Comparison of ENCODE assay signal across 14 cellular contexts in the genomic region with DNA sequence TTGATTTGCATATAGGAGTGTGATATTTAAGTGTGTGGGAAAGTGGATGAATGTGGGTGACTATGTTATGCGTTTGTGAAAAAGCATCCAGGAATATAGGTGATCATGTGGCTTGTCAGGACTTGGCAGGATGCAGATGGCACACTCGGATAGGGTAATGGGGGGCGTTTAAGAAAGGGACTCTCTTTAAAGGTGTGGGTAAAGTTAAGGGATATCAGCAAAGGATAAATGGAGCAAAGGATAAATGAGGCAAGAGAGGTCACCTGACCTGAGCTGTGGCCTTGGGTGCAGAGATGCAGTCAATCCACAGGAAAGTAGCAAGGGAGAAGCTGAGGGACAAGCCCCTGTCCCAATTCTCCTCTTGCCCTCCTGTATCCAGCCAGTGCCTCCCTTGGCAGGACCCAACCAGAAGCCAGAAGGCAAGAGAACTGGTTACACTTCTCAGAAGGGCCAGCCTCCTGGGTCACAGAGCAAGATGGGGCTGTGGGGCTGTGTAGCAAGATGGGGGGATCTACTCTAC. TPM values are rescaled to one million over a fixed set of nuclear protein-coding genes. Genes with fewer than 3 reads are reported as not detected.
DNase-seq lines count a peak whose midpoint lies in the region; ATAC-seq and FAIRE-seq lines count a peak whose summit lies in the region.
"Had no signal": no experiment of that assay in that cellular context is flagged by ENCODE, and none has a peak within 500 bp of the region (broad histone marks: within the 10 kb centered on the region; RNA-seq: fewer than 3 reads in every experiment).

No MANE protein-coding gene starts in this region.

- no peaks in the 10 kb centered on the region for H3K9me3 ChIP-seq in CD4-positive, CD25-positive, alpha-beta regulatory T cell (ENCODE audit: control insufficient read depth in 2 of 2, low read length in 2 of 2)
- H3K9me3 ChIP-seq: SJSA1 had no signal

- FAIRE-seq in frontal cortex (lab: Jason Lieb, UNC) = no peak

- ATAC-seq in CD4-positive, CD25-positive, alpha-beta regulatory T cell (ENCODE audit: low read depth in 2 of 2) = no peak
- ATAC-seq in GM18867 (IDR thresholded peaks at IDR 0.05; ENCODE audit: unreplicated experiment) (peak; percentile 9), HG02870 (IDR thresholded peaks at IDR 0.05; ENCODE audit: unreplicated experiment) (peak; percentile 2), HG02938 (IDR thresholded peaks at IDR 0.05; ENCODE audit: unreplicated experiment) (no peak)
- ATAC-seq: left ventricle myocardium superior; naive thymus-derived CD4-positive, alpha-beta T cell had no signal

- H3K27me3 ChIP-seq in CD4-positive, CD25-positive, alpha-beta regulatory T cell (ENCODE audit: control insufficient read depth, insufficient read depth, low read length) = no peaks in the 10 kb centered on the region
- H3K27me3 ChIP-seq: SJSA1 had no signal

- H3K4me1 ChIP-seq in CD4-positive, CD25-positive, alpha-beta regulatory T cell (ENCODE audit: control insufficient read depth, insufficient read depth, low read length, poor library complexity, severe bottlenecking) = peaks cover 13% of the 10 kb centered on the region
- H3K4me1 ChIP-seq: SJSA1 had no signal

- H3K36me3 Mint-ChIP-seq in CD4-positive, CD25-positive, alpha-beta regulatory T cell = no peaks in the 10 kb centered on the region

- no peak for DNase-seq in CD4-positive, CD25-positive, alpha-beta regulatory T cell
- DNase-seq in activated CD4-positive, alpha-beta T cell treated with anti-CD3 and anti-CD28 coated beads, Interleukin-2, amount 50 U/mL, for 48 hours = peak; percentile 20 to 27
- DNase-seq in globus pallidus (ENCODE audit: low spot score) (no peak), frontal cortex (ENCODE audit: low spot score in 2 of 2) (no peak), NCI-H146 treated with DMSO at 0.1 percent for 48 hours (lab: John Stamatoyannopoulos, UW; ENCODE audit: unreplicated experiment) (no peak)
- DNase-seq: activated T-cell treated with anti-CD3 and anti-CD28 coated beads, Interleukin-2, amount 50 U/mL, for 4 hours; AML-193; left ventricle myocardium superior; NCI-H2171 had no signal

- no peaks in the 10 kb centered on the region for H3K36me3 ChIP-seq in CD4-positive, CD25-positive, alpha-beta regulatory T cell (ENCODE audit: control insufficient read depth, insufficient read depth, low read length)
- H3K36me3 ChIP-seq: SJSA1 had no signal

- H3K27me3 Mint-ChIP-seq in CD4-positive, CD25-positive, alpha-beta regulatory T cell = no peaks in the 10 kb centered on the region
- H3K27me3 Mint-ChIP-seq: naive thymus-derived CD4-positive, alpha-beta T cell had no signal

- peak overlapping the region in 1 of 4 donors; percentile 37 for H3K4me3 Mint-ChIP-seq in CD4-positive, CD25-positive, alpha-beta regulatory T cell
- H3K4me3 Mint-ChIP-seq: activated T-cell treated with anti-CD3 and anti-CD28 coated beads, Interleukin-2, amount 50 U/mL, for 4 hours had no signal

- H3K4me3 ChIP-seq in CD4-positive, CD25-positive, alpha-beta regulatory T cell (ENCODE audit: low read depth, low read length) = no peak overlapping the region
- H3K4me3 ChIP-seq: SJSA1 had no signal

- no peak overlapping the region for H3K27ac ChIP-seq in CD4-positive, CD25-positive, alpha-beta regulatory T cell (ENCODE audit: insufficient read depth, low read length, poor library complexity, severe bottlenecking)
- H3K27ac ChIP-seq: SJSA1 had no signal

- peak overlapping the region in 2 of 3 donors; percentile 3 to 53 for H3K27ac Mint-ChIP-seq in CD4-positive, CD25-positive, alpha-beta regulatory T cell

- peaks cover 0 to 12% (median 3%) of the 10 kb centered on the region in 4 donors for H3K4me1 Mint-ChIP-seq in CD4-positive, CD25-positive, alpha-beta regulatory T cell

- no peaks in the 10 kb centered on the region for H3K9me3 Mint-ChIP-seq in CD4-positive, CD25-positive, alpha-beta regulatory T cell
- H3K9me3 Mint-ChIP-seq: activated T-cell treated with anti-CD3 and anti-CD28 coated beads, Interleukin-2, amount 50 U/mL, for 4 hours; naive thymus-derived CD4-positive, alpha-beta T cell had no signal

RNA-seq across cellular contexts. Expression of gene GRAMD1B, which starts 47.5 kb away (rescaled TPM):
- total RNA-seq in CD4-positive, CD25-positive, alpha-beta regulatory T cell = 10.8 TPM
- 1 to 10 TPM; 1.7 to 5.5 (median 4.8) TPM for polyA plus RNA-seq in CD4-positive, CD25-positive, alpha-beta regulatory T cell
- 39.9 TPM for total RNA-seq in frontal cortex

Comparison
In these comparisons a context has a peak if more than half of its experiments do, and no peak if none do; other contexts are left out.
1. ATAC-seq: peak in GM18867 (single experiment) and HG02870 (single experiment); none in CD4-positive, CD25-positive, alpha-beta regulatory T cell (0 of 2) and HG02938 (single experiment).
2. DNase-seq: peak in activated CD4-positive, alpha-beta T cell treated with anti-CD3 and anti-CD28 coated beads, Interleukin-2, amount 50 U/mL, for 48 hours (2 of 2); none in CD4-positive, CD25-positive, alpha-beta regulatory T cell (0 of 3), globus pallidus (single experiment), frontal cortex (0 of 2) and NCI-H146 treated with DMSO at 0.1 percent for 48 hours (single experiment).